ENCODE assay signal across 8 cellular contexts in the genomic region with DNA sequence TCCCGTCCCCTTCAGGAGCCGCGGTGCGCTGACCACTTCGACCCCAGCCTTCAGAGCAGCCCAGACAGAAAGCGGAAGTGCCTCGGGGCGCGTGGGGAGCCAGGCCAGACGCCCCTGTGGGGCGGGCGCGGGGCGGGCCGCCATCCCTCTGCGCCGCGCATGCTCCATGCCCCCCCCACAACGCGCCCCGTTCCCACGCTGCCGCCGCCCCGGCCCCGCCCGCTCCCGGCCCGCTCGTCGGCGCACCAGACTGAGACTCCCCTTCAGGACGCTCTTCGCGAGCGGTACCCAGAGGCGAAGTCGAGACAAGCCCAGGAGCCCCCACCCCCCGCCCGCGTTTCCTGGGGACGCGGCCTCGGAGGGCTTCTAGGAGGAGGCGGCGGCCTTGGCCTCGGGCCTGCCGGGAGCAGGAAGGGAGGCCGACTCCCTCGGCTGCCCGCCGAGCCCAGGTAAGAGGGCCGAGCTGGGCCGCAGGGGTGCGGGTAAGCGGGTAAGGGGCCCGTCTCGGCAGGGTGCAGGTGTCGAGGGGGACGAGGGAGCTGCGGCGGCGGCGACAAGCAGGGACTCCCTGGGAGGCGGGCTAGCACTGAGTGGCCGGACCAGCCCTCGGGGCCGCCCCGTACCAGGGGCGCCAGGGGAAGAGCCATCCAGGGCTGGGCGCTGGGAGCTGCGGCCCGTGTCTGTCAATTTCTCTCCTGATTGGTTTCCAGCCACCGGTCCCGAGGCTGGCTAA. TPM values are rescaled to one million over a fixed set of nuclear protein-coding genes. Genes with fewer than 3 reads are reported as not detected.
DNase-seq lines count a peak whose midpoint lies in the region; ATAC-seq and TF ChIP-seq lines count a peak whose summit lies in the region.

A gene with protein sequence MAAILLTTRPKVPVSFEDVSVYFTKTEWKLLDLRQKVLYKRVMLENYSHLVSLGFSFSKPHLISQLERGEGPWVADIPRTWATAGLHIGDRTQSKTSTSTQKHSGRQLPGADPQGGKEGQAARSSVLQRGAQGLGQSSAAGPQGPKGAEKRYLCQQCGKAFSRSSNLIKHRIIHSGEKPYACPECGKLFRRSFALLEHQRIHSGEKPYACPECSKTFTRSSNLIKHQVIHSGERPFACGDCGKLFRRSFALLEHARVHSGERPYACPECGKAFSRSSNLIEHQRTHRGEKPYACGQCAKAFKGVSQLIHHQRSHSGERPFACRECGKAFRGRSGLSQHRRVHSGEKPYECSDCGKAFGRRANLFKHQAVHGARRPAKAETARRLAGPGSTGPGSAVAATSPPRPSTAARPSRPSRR (plus strand): TSS at position 218 of the 733 bp plus-strand sequence. CDS start 6,851 bp downstream, outside the sequence.

- H3K4me1 ChIP-seq in ectodermal cell (ENCODE audit: control insufficient read depth, insufficient read depth, low read length) (no peaks in the 10 kb centered on the region), thymus (ENCODE audit: control insufficient read depth, insufficient read depth, low read length) (no peaks in the 10 kb centered on the region)

- TF ChIP-seq CTCF in GM10248 (IDR thresholded peaks at IDR 0.05; ENCODE audit: control extremely low read depth, extremely low read depth, low read depth, missing control alignments) (no peak), WTC11 (IDR thresholded peaks at IDR 0.05) (no peak)

- H3K4me1 Mint-ChIP-seq in WTC11 (peaks cover 8% of the 10 kb centered on the region), naive B cell (peaks cover 8 to 15% (median 12%) of the 10 kb centered on the region in 3 donors)

- no peaks in the 10 kb centered on the region for H3K36me3 Mint-ChIP-seq in WTC11
- H3K36me3 Mint-ChIP-seq in naive B cell, result no peaks in the 10 kb centered on the region

- peak within 1 kb of the TSS; percentile 59 for H3K4me3 Mint-ChIP-seq in WTC11
- peak within 1 kb of the TSS; percentile 73 to 90 (median 81) for H3K4me3 Mint-ChIP-seq in naive B cell

- DNase-seq in GM10248 (ENCODE audit: extremely low spot score), result peak; percentile 80
- DNase-seq in WTC11 (ENCODE audit: low spot score), result no peak
- peak; percentile 17 for DNase-seq in naive B cell
- DNase-seq in cerebellar nuclear complex (lab: John Stamatoyannopoulos, UW), result no peak

- no peaks in the 10 kb centered on the region for H3K36me3 ChIP-seq in ectodermal cell (ENCODE audit: control insufficient read depth, insufficient read depth, low read length)
- no peaks in the 10 kb centered on the region for H3K36me3 ChIP-seq in thymus (ENCODE audit: control insufficient read depth, insufficient read depth)

- H3K4me3 ChIP-seq in ectodermal cell (ENCODE audit: insufficient read depth, low read depth, low read length) (peak within 1 kb of the TSS; percentile 22), thymus (ENCODE audit: low read length) (peak within 1 kb of the TSS; percentile 47)

- WGBS in ectodermal cell, 2 experiments, result 6 to 7% methylated on average over 75 of the region's 75 CpGs
- WGBS in thymus, result 1% methylated on average over 70 of the region's 75 CpGs

- CTCF ChIA-PET in GM10248 (lab: Yijun Ruan, JAX) (no interaction called here), WTC11 (lab: Charles Lee) (interaction anchor here (0.6 to 1.3 kb wide), 3 partner anchors 32 to 74 kb away, joined by 3 read pairs; a partner anchor contains a TSS)

- ATAC-seq in HG02885 (IDR thresholded peaks at IDR 0.05; ENCODE audit: poor library complexity, unreplicated experiment) (peak; percentile 69), WTC11 (peak; percentile 38), naive B cell (ENCODE audit: low read depth in 2 of 2) (peak; percentile 64 to 74), HG03108 (IDR thresholded peaks at IDR 0.05; ENCODE audit: unreplicated experiment) (no peak)

- H3K27ac ChIP-seq in ectodermal cell (ENCODE audit: insufficient read depth, low read depth, low read length, poor library complexity, severe bottlenecking) (no peak within 1 kb of the TSS), thymus (ENCODE audit: low read depth) (no peak within 1 kb of the TSS)

- no peak within 1 kb of the TSS for H3K27ac Mint-ChIP-seq in WTC11
- peak within 1 kb of the TSS in 2 of 6 donors; percentile 63 to 94 for H3K27ac Mint-ChIP-seq in naive B cell

- H3K9me3 ChIP-seq in ectodermal cell (ENCODE audit: control insufficient read depth, low read length) (no peaks in the 10 kb centered on the region), thymus (ENCODE audit: control insufficient read depth) (no peaks in the 10 kb centered on the region)

- H3K27me3 ChIP-seq in ectodermal cell (ENCODE audit: control insufficient read depth, insufficient read depth, low read length, poor library complexity, severe bottlenecking), result peaks cover 23% of the 10 kb centered on the region
- H3K27me3 ChIP-seq in thymus (ENCODE audit: control insufficient read depth, insufficient read depth), result no peaks in the 10 kb centered on the region

- H3K9me3 Mint-ChIP-seq in WTC11 (no peaks in the 10 kb centered on the region), naive B cell (peaks cover 0 to 3% (median 0%) of the 10 kb centered on the region in 7 donors)

- peaks cover 19% of the 10 kb centered on the region for H3K27me3 Mint-ChIP-seq in WTC11 (ENCODE audit: low read depth)
- peaks cover 0 to 10% (median 9%) of the 10 kb centered on the region in 3 donors for H3K27me3 Mint-ChIP-seq in naive B cell

- POLR2A ChIA-PET in GM10248 (lab: Yijun Ruan, JAX), result no interaction called here
- POLR2A ChIA-PET in WTC11 (lab: Charles Lee), result no interaction called here

TF ChIP-seq in WTC11, 78 proteins besides CTCF, POLR2A, EP300 and RAD21:
- TF ChIP-seq IRF2 (CRISPR knock-in tag; IDR thresholded peaks at IDR 0.05; ENCODE audit: borderline replicate concordance, low read depth), result no peak
- TF ChIP-seq, protein P1, sequence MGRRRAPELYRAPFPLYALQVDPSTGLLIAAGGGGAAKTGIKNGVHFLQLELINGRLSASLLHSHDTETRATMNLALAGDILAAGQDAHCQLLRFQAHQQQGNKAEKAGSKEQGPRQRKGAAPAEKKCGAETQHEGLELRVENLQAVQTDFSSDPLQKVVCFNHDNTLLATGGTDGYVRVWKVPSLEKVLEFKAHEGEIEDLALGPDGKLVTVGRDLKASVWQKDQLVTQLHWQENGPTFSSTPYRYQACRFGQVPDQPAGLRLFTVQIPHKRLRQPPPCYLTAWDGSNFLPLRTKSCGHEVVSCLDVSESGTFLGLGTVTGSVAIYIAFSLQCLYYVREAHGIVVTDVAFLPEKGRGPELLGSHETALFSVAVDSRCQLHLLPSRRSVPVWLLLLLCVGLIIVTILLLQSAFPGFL (CRISPR knock-in tag; IDR thresholded peaks at IDR 0.05; ENCODE audit: borderline replicate concordance), result no peak
- TF ChIP-seq, protein P2, sequence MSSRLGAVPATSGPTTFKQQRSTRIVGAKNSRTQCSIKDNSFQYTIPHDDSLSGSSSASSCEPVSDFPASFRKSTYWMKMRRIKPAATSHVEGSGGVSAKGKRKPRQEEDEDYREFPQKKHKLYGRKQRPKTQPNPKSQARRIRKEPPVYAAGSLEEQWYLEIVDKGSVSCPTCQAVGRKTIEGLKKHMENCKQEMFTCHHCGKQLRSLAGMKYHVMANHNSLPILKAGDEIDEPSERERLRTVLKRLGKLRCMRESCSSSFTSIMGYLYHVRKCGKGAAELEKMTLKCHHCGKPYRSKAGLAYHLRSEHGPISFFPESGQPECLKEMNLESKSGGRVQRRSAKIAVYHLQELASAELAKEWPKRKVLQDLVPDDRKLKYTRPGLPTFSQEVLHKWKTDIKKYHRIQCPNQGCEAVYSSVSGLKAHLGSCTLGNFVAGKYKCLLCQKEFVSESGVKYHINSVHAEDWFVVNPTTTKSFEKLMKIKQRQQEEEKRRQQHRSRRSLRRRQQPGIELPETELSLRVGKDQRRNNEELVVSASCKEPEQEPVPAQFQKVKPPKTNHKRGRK (CRISPR knock-in tag; IDR thresholded peaks at IDR 0.05; ENCODE audit: borderline replicate concordance), result no peak
- TF ChIP-seq, protein P3, sequence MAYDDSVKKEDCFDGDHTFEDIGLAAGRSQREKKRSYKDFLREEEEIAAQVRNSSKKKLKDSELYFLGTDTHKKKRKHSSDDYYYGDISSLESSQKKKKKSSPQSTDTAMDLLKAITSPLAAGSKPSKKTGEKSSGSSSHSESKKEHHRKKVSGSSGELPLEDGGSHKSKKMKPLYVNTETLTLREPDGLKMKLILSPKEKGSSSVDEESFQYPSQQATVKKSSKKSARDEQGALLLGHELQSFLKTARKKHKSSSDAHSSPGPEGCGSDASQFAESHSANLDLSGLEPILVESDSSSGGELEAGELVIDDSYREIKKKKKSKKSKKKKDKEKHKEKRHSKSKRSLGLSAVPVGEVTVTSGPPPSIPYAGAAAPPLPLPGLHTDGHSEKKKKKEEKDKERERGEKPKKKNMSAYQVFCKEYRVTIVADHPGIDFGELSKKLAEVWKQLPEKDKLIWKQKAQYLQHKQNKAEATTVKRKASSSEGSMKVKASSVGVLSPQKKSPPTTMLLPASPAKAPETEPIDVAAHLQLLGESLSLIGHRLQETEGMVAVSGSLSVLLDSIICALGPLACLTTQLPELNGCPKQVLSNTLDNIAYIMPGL (CRISPR knock-in tag; IDR thresholded peaks at IDR 0.05), result no peak
- TF ChIP-seq ZNF138 (CRISPR knock-in tag; conservative IDR thresholded peaks at IDR 0.05), result no peak
- no peak for TF ChIP-seq ZBTB21 (CRISPR knock-in tag; IDR thresholded peaks at IDR 0.05; ENCODE audit: borderline replicate concordance)
- no peak for TF ChIP-seq CREB1 (CRISPR knock-in tag; IDR thresholded peaks at IDR 0.05)
- TF ChIP-seq NR3C1 (CRISPR knock-in tag; conservative IDR thresholded peaks at IDR 0.05; ENCODE audit: low read depth), result no peak
- TF ChIP-seq ZNF263 (CRISPR knock-in tag; IDR thresholded peaks at IDR 0.05; ENCODE audit: low read depth), result no peak
- TF ChIP-seq NR2C2 (CRISPR knock-in tag; IDR thresholded peaks at IDR 0.05), result no peak
- TF ChIP-seq CREM (CRISPR knock-in tag; IDR thresholded peaks at IDR 0.05), result no peak
- no peak for TF ChIP-seq ZNF219 (CRISPR knock-in tag; IDR thresholded peaks at IDR 0.05; ENCODE audit: borderline replicate concordance)

RNA-seq across cellular contexts. Expression of the gene that starts here (rescaled TPM):
- total RNA-seq in WTC11 (2021), result 0.23 to 0.31 TPM (median 0.27 TPM) in 3 replicates
- polyA plus RNA-seq in ectodermal cell (2013, experiment 1 of 4), result not detected
- 0.09 TPM for polyA plus RNA-seq in ectodermal cell (2013, experiment 2 of 4)
- polyA plus RNA-seq in ectodermal cell (2013, experiment 3 of 4), result not detected
- 0.12 TPM for polyA plus RNA-seq in ectodermal cell (2013, experiment 4 of 4)
- under 1 TPM in 3 of 6 donors, not detected in 3; 0.04 to 0.21 (median 0.09) TPM for polyA plus RNA-seq in naive B cell (ENCODE audit: low read depth in 6 of 6)
- 0.27 TPM for polyA plus RNA-seq in thymus

Comparison
In these comparisons a context has a peak if more than half of its experiments do, and no peak if none do; other contexts are left out.
1. Peak in ATAC-seq in WTC11; RNA of the gene not detected or under 1 TPM.
2. Peak in DNase-seq and ATAC-seq in naive B cell; RNA of the gene not detected or under 1 TPM.